In the genomic region with DNA sequence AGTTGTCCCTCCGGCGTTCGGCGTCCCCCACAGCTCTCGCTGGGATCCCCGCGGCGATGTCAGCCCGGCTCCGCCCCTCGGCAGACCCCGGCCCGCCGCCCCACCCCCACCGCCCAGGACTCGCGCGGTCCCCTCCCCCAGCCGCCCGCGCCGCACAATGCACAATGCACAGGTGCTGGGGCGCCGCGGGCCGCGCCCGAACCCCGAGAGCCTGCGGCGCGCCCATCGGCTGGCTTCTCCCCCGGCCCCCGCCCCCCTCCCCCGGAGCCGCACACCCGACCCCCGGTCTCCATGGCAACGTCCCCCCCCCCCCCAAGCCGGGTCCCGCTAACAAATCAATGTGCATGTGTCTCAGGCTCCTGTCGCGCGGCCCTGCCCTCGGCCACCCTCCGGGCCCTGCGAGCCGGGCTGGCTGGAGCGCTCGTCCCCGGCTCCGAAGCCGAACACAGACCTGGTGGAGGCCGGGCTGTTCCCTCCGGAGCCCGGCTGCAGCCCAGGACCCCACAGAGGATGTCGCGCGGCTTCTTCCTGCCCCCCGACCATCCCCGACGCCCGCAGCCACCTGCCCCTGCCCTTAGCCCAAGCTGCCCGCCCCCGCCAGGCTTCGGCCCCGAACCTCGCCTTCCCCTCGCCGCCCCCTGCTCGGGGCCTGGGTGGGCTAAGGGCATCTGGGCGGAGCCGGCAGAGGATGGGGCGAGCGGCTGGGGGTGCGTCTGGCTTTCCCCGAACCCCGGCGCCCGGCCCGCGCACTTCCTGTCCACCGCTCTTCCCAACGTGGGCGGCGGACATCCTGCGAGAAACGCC, we compare ENCODE assay signal across 8 cellular contexts. TPM values are rescaled to one million over a fixed set of nuclear protein-coding genes. Genes with fewer than 3 reads are reported as not detected.
DNase-seq lines count a peak whose midpoint lies in the region; ATAC-seq lines count a peak whose summit lies in the region.

No MANE protein-coding gene starts in this region.

- no peak overlapping the region for H3K4me3 Mint-ChIP-seq in activated CD8-positive, alpha-beta memory T cell treated with anti-CD3 and anti-CD28 coated beads, Interleukin-2, amount 10 ng/mL, durations not matched to agents 7 days and 5 days
- peak overlapping the region; percentile 77 to 86 for H3K4me3 Mint-ChIP-seq in activated T-cell treated with anti-CD3 and anti-CD28 coated beads, Interleukin-2, amount 50 U/mL, for 72 hours

- CTCF ChIA-PET in activated CD8-positive, alpha-beta memory T cell treated with anti-CD3 and anti-CD28 coated beads, Interleukin-2, amount 10 ng/mL, durations not matched to agents 7 days and 5 days (lab: Charles Lee), result interaction anchor here (1.0 to 8.4 kb wide), 19 partner anchors 10 to 932 kb away, joined by 3 to 51 read pairs (median 6); a partner anchor contains a TSS

- peaks cover 27% of the 10 kb centered on the region for H3K4me1 Mint-ChIP-seq in activated CD8-positive, alpha-beta memory T cell treated with anti-CD3 and anti-CD28 coated beads, Interleukin-2, amount 10 ng/mL, durations not matched to agents 7 days and 5 days
- H3K4me1 Mint-ChIP-seq in activated T-cell treated with anti-CD3 and anti-CD28 coated beads, Interleukin-2, amount 50 U/mL, for 72 hours (ENCODE audit: low read depth), result peaks cover 42% of the 10 kb centered on the region

- H3K27me3 ChIP-seq in HUES64 (ENCODE audit: insufficient read depth, low read length) (peaks cover 92% of the 10 kb centered on the region), thymus (ENCODE audit: control insufficient read depth, insufficient read depth) (peaks cover 70% of the 10 kb centered on the region)

- ATAC-seq in activated CD8-positive, alpha-beta memory T cell treated with anti-CD3 and anti-CD28 coated beads, Interleukin-2, amount 10 ng/mL, durations not matched to agents 7 days and 5 days, result peak; percentile 14
- peak; percentile 32 to 36 for ATAC-seq in activated T-cell treated with anti-CD3 and anti-CD28 coated beads, Interleukin-2, amount 50 U/mL, for 72 hours (replicated peaks in 1 of 2)
- no peak for ATAC-seq in GM18861 (IDR thresholded peaks at IDR 0.05; ENCODE audit: unreplicated experiment)

- H3K27ac ChIP-seq in HUES64 (ENCODE audit: low read depth, low read length), result no peak overlapping the region
- peak overlapping the region; percentile 72 for H3K27ac ChIP-seq in thymus (ENCODE audit: low read depth)

- no peak for DNase-seq in activated CD8-positive, alpha-beta memory T cell treated with anti-CD3 and anti-CD28 coated beads, Interleukin-2, amount 10 ng/mL, durations not matched to agents 7 days and 5 days
- no peak for DNase-seq in activated CD8-positive, alpha-beta memory T cell treated with anti-CD3 and anti-CD28 coated beads for 24 hours
- DNase-seq in activated T-cell treated with anti-CD3 and anti-CD28 coated beads, Interleukin-2, amount 50 U/mL, for 72 hours, result no peak
- DNase-seq in islet precursor cell (peak; percentile 77), MV-4-11 (lab: John Stamatoyannopoulos, UW) (no peak)

- peaks cover 43% of the 10 kb centered on the region for H3K27me3 Mint-ChIP-seq in activated CD8-positive, alpha-beta memory T cell treated with anti-CD3 and anti-CD28 coated beads, Interleukin-2, amount 10 ng/mL, durations not matched to agents 7 days and 5 days
- H3K27me3 Mint-ChIP-seq in activated T-cell treated with anti-CD3 and anti-CD28 coated beads, Interleukin-2, amount 50 U/mL, for 72 hours (ENCODE audit: low read depth), result peaks cover 40% of the 10 kb centered on the region

- H3K9ac ChIP-seq in HUES64 (ENCODE audit: low read depth, low read length), result no peak overlapping the region

- no peaks in the 10 kb centered on the region for H3K9me3 Mint-ChIP-seq in activated CD8-positive, alpha-beta memory T cell treated with anti-CD3 and anti-CD28 coated beads, Interleukin-2, amount 10 ng/mL, durations not matched to agents 7 days and 5 days (ENCODE audit: low read depth)
- no peaks in the 10 kb centered on the region for H3K9me3 Mint-ChIP-seq in activated T-cell treated with anti-CD3 and anti-CD28 coated beads, Interleukin-2, amount 50 U/mL, for 72 hours

- H3K36me3 Mint-ChIP-seq in activated CD8-positive, alpha-beta memory T cell treated with anti-CD3 and anti-CD28 coated beads, Interleukin-2, amount 10 ng/mL, durations not matched to agents 7 days and 5 days, result peaks cover 10% of the 10 kb centered on the region
- H3K36me3 Mint-ChIP-seq in activated T-cell treated with anti-CD3 and anti-CD28 coated beads, Interleukin-2, amount 50 U/mL, for 72 hours (ENCODE audit: insufficient read depth in 2 of 2), result peaks cover 2 to 7% of the 10 kb centered on the region in 2 donors

- H3K36me3 ChIP-seq in HUES64 (ENCODE audit: insufficient read depth, low read length) (no peaks in the 10 kb centered on the region), thymus (ENCODE audit: control insufficient read depth, insufficient read depth) (peaks cover 15% of the 10 kb centered on the region)

- WGBS in HUES64, result under 1% methylated on average over 72 of the region's 89 CpGs
- WGBS in thymus, result 1% methylated on average over 89 of the region's 89 CpGs

- peaks cover 42% of the 10 kb centered on the region for H3K4me1 ChIP-seq in HUES64 (ENCODE audit: insufficient read depth, low read length)
- peaks cover 48% of the 10 kb centered on the region for H3K4me1 ChIP-seq in thymus (ENCODE audit: control insufficient read depth, insufficient read depth, low read length)

- peaks cover 5% of the 10 kb centered on the region; the same call in 1 of the 2 replicates for H3K9me3 ChIP-seq in HUES64 (ENCODE audit: insufficient read depth, low read depth, low read length)
- H3K9me3 ChIP-seq in thymus (ENCODE audit: control insufficient read depth), result peaks cover 6% of the 10 kb centered on the region

- H3K4me3 ChIP-seq in HUES64 (ENCODE audit: low read length), result peak overlapping the region; percentile 42
- H3K4me3 ChIP-seq in thymus (ENCODE audit: low read length), result peak overlapping the region; percentile 67

- H3K27ac Mint-ChIP-seq in activated CD8-positive, alpha-beta memory T cell treated with anti-CD3 and anti-CD28 coated beads, Interleukin-2, amount 10 ng/mL, durations not matched to agents 7 days and 5 days, result no peak overlapping the region
- no peak overlapping the region for H3K27ac Mint-ChIP-seq in activated T-cell treated with anti-CD3 and anti-CD28 coated beads, Interleukin-2, amount 50 U/mL, for 72 hours

RNA-seq across cellular contexts. Expression of a gene that starts 0.8 kb away (rescaled TPM):
- total RNA-seq in activated CD8-positive, alpha-beta memory T cell treated with anti-CD3 and anti-CD28 coated beads, Interleukin-2, amount 10 ng/mL, durations not matched to agents 7 days and 5 days, result 1 to 10 TPM; 6.8 to 8.6 TPM
- polyA plus RNA-seq in HUES64 (2013, experiment 1 of 2), result 1.1 TPM
- polyA plus RNA-seq in HUES64 (2013, experiment 2 of 2), result 3.0 TPM
- total RNA-seq in activated T-cell treated with anti-CD3 and anti-CD28 coated beads, Interleukin-2, amount 50 U/mL, for 72 hours, result 1 to 10 TPM; 6.0 to 7.2 TPM
- 12.8 TPM for polyA plus RNA-seq in thymus

RNA-seq across cellular contexts. Expression of a gene that starts 19.7 kb away (rescaled TPM):
- 1 to 10 TPM; 5.3 to 6.8 TPM for total RNA-seq in activated CD8-positive, alpha-beta memory T cell treated with anti-CD3 and anti-CD28 coated beads, Interleukin-2, amount 10 ng/mL, durations not matched to agents 7 days and 5 days
- polyA plus RNA-seq in HUES64 (2013, experiment 1 of 2), result 52.5 TPM
- polyA plus RNA-seq in HUES64 (2013, experiment 2 of 2), result 62.4 TPM
- total RNA-seq in activated T-cell treated with anti-CD3 and anti-CD28 coated beads, Interleukin-2, amount 50 U/mL, for 72 hours, result 1 to 10 TPM; 2.4 to 5.6 TPM
- polyA plus RNA-seq in thymus, result 4.4 TPM

RNA-seq across cellular contexts. Expression of a gene that starts 41.5 kb away (rescaled TPM):
- total RNA-seq in activated CD8-positive, alpha-beta memory T cell treated with anti-CD3 and anti-CD28 coated beads, Interleukin-2, amount 10 ng/mL, durations not matched to agents 7 days and 5 days, result 10 to 100 TPM; 28.3 to 36.7 TPM
- polyA plus RNA-seq in HUES64 (2013, experiment 1 of 2), result 2.3 TPM
- 2.5 TPM for polyA plus RNA-seq in HUES64 (2013, experiment 2 of 2)
- total RNA-seq in activated T-cell treated with anti-CD3 and anti-CD28 coated beads, Interleukin-2, amount 50 U/mL, for 72 hours, result 10 to 100 TPM; 38.3 to 45.8 TPM
- polyA plus RNA-seq in thymus, result 32.1 TPM
